40 cellular contexts compared by ENCODE assay signal in genomic region chr2:5616019-5616418, GRCh38.
"Had no signal": no experiment of that assay in that cellular context is flagged by ENCODE, and none has a peak within 500 bp of the region (broad histone marks: within the 10 kb centered on the region; RNA-seq: fewer than 3 reads in every experiment).

No MANE protein-coding gene starts in this region.

- H3K27ac ChIP-seq: adrenal gland, ascending aorta, body of pancreas, brain microvascular endothelial cell, breast epithelium, cardiac muscle cell had no signal

- H3K27me3 ChIP-seq: adrenal gland, ascending aorta, body of pancreas, brain microvascular endothelial cell, cardiac muscle cell had no signal

- H3K27me3 Mint-ChIP-seq: activated naive CD4-positive, alpha-beta T cell treated with anti-CD3 and anti-CD28 coated beads, Interleukin-2, amount 10 ng/mL, durations not matched to agents 7 days and 5 days; activated naive CD8-positive, alpha-beta T cell treated with anti-CD3 and anti-CD28 coated beads, Interleukin-2, amount 10 ng/mL, durations not matched to agents 7 days and 5 days; activated naive CD8-positive, alpha-beta T cell treated with anti-CD3 and anti-CD28 coated beads, Interleukin-2, amount 50 U/mL, for 24 hours; activated T-cell treated with anti-CD3 and anti-CD28 coated beads, Interleukin-2, amount 50 U/mL, for 24 hours; activated T-helper 17 cell treated with anti-CD3 and anti-CD28 coated beads, Interleukin-2, amount 50 U/mL, for 72 hours; brain; central memory CD8-positive, alpha-beta T cell had no signal

- H3K9me3 ChIP-seq: adrenal gland, ascending aorta, body of pancreas, breast epithelium had no signal

- H3K36me3 ChIP-seq: adrenal gland, ascending aorta, brain microvascular endothelial cell, breast epithelium, cardiac muscle cell had no signal

- H3K36me3 Mint-ChIP-seq: activated naive CD4-positive, alpha-beta T cell treated with anti-CD3 and anti-CD28 coated beads, Interleukin-2, amount 10 ng/mL, durations not matched to agents 7 days and 5 days; activated naive CD4-positive, alpha-beta T cell treated with anti-CD3 and anti-CD28 coated beads, Interleukin-2, amount 50 U/mL, for 24 hours; activated naive CD8-positive, alpha-beta T cell; activated naive CD8-positive, alpha-beta T cell treated with anti-CD3 and anti-CD28 coated beads for 36 hours; activated naive CD8-positive, alpha-beta T cell treated with anti-CD3 and anti-CD28 coated beads, Interleukin-2, amount 10 ng/mL, durations not matched to agents 7 days and 5 days; brain had no signal

- FAIRE-seq: astrocyte, bronchial epithelial cell had no signal

- H3K4me1 Mint-ChIP-seq: activated naive CD4-positive, alpha-beta T cell treated with anti-CD3 and anti-CD28 coated beads, Interleukin-2, amount 10 ng/mL, durations not matched to agents 7 days and 5 days; activated naive CD4-positive, alpha-beta T cell treated with anti-CD3 and anti-CD28 coated beads, Interleukin-2, amount 50 U/mL, for 24 hours; activated naive CD8-positive, alpha-beta T cell treated with anti-CD3 and anti-CD28 coated beads for 36 hours; activated naive CD8-positive, alpha-beta T cell treated with anti-CD3 and anti-CD28 coated beads, Interleukin-2, amount 10 ng/mL, durations not matched to agents 7 days and 5 days; activated naive CD8-positive, alpha-beta T cell treated with anti-CD3 and anti-CD28 coated beads, Interleukin-2, amount 50 U/mL, for 24 hours; activated T-helper 17 cell treated with anti-CD3 and anti-CD28 coated beads, Interleukin-2, amount 50 U/mL, for 72 hours; central memory CD8-positive, alpha-beta T cell had no signal

- H3K4me1 ChIP-seq: adrenal gland, ascending aorta, body of pancreas, breast epithelium had no signal

- H3K4me3 ChIP-seq: adrenal gland, ascending aorta, body of pancreas, breast epithelium, cardiac muscle cell had no signal

- H3K4me3 Mint-ChIP-seq: activated naive CD4-positive, alpha-beta T cell treated with anti-CD3 and anti-CD28 coated beads for 36 hours; activated naive CD4-positive, alpha-beta T cell treated with anti-CD3 and anti-CD28 coated beads, Interleukin-2, amount 10 ng/mL, durations not matched to agents 7 days and 5 days; activated naive CD4-positive, alpha-beta T cell treated with anti-CD3 and anti-CD28 coated beads, Interleukin-2, amount 50 U/mL, for 24 hours; activated naive CD8-positive, alpha-beta T cell; activated naive CD8-positive, alpha-beta T cell treated with anti-CD3 and anti-CD28 coated beads for 36 hours; activated naive CD8-positive, alpha-beta T cell treated with anti-CD3 and anti-CD28 coated beads, Interleukin-2, amount 10 ng/mL, durations not matched to agents 7 days and 5 days; activated naive CD8-positive, alpha-beta T cell treated with anti-CD3 and anti-CD28 coated beads, Interleukin-2, amount 50 U/mL, for 24 hours; activated T-cell treated with anti-CD3 and anti-CD28 coated beads, Interleukin-2, amount 50 U/mL, for 24 hours; activated T-cell treated with anti-CD3 and anti-CD28 coated beads, Interleukin-2, amount 50 U/mL, for 4 hours; activated T-cell treated with anti-CD3 and anti-CD28 coated beads, Interleukin-2, amount 50 U/mL, for 72 hours; activated T-helper 1 cell treated with anti-CD3 and anti-CD28 coated beads, Interleukin-12 subunit alpha, Interleukin-12 subunit beta, Interleukin-2, Interleukin-4 antibody, amounts not matched to agents 30 ng/mL and 10 ng/mL and 1 ng/mL, durations not matched to agents 14 hours and 24 hours and 36 hours; activated T-helper 17 cell treated with anti-CD3 and anti-CD28 coated beads, Interleukin-2, amount 50 U/mL, for 72 hours; brain; central memory CD8-positive, alpha-beta T cell had no signal

- H3K27ac Mint-ChIP-seq: activated naive CD4-positive, alpha-beta T cell treated with anti-CD3 and anti-CD28 coated beads for 36 hours; activated naive CD4-positive, alpha-beta T cell treated with anti-CD3 and anti-CD28 coated beads, Interleukin-2, amount 10 ng/mL, durations not matched to agents 7 days and 5 days; activated naive CD4-positive, alpha-beta T cell treated with anti-CD3 and anti-CD28 coated beads, Interleukin-2, amount 50 U/mL, for 24 hours; activated naive CD4-positive, alpha-beta T cell treated with anti-CD3 and anti-CD28 coated beads, Interleukin-2, amount 50 U/mL, for 72 hours; activated naive CD8-positive, alpha-beta T cell; activated naive CD8-positive, alpha-beta T cell treated with anti-CD3 and anti-CD28 coated beads for 36 hours; activated naive CD8-positive, alpha-beta T cell treated with anti-CD3 and anti-CD28 coated beads, Interleukin-2, amount 10 ng/mL, durations not matched to agents 7 days and 5 days; activated naive CD8-positive, alpha-beta T cell treated with anti-CD3 and anti-CD28 coated beads, Interleukin-2, amount 50 U/mL, for 24 hours; activated T-cell treated with anti-CD3 and anti-CD28 coated beads, Interleukin-2, amount 50 U/mL, for 24 hours; activated T-cell treated with anti-CD3 and anti-CD28 coated beads, Interleukin-2, amount 50 U/mL, for 72 hours; activated T-helper 1 cell treated with anti-CD3 and anti-CD28 coated beads, Interleukin-12 subunit alpha, Interleukin-12 subunit beta, Interleukin-2, Interleukin-4 antibody, amounts not matched to agents 30 ng/mL and 10 ng/mL and 1 ng/mL, durations not matched to agents 14 hours and 24 hours and 36 hours; activated T-helper 17 cell treated with anti-CD3 and anti-CD28 coated beads, Interleukin-2, amount 50 U/mL, for 72 hours; activated T-helper 2 cell treated with anti-CD3 and anti-CD28 coated beads, Interferon-gamma antibody, Interleukin-2, Interleukin-4, amounts not matched to agents 10 μg/mL and 5 μg/mL and 100 μg/mL, durations not matched to agents 14 hours and 24 hours and 36 hours; brain had no signal

- ATAC-seq: activated naive CD4-positive, alpha-beta T cell treated with anti-CD3 and anti-CD28 coated beads, Interleukin-2, amount 50 U/mL, for 72 hours; activated naive CD8-positive, alpha-beta T cell treated with anti-CD3 and anti-CD28 coated beads, Interleukin-2, amount 50 U/mL, for 24 hours; activated T-cell treated with anti-CD3 and anti-CD28 coated beads, Interleukin-2, amount 50 U/mL, for 4 hours; activated T-cell treated with anti-CD3 and anti-CD28 coated beads, Interleukin-2, amount 50 U/mL, for 72 hours; activated T-helper 17 cell treated with anti-CD3 and anti-CD28 coated beads, Interleukin-2, amount 50 U/mL, for 72 hours; body of pancreas had no signal

- H3K9me3 Mint-ChIP-seq: activated naive CD8-positive, alpha-beta T cell treated with anti-CD3 and anti-CD28 coated beads, Interleukin-2, amount 10 ng/mL, durations not matched to agents 7 days and 5 days had no signal

- DNase-seq: activated effector memory CD4-positive, alpha-beta T cell treated with anti-CD3 and anti-CD28 coated beads, Interleukin-2, amount 50 U/mL, for 16 hours; activated effector memory CD4-positive, alpha-beta T cell treated with Interleukin-2 at 50 U/mL for 16 hours; activated gamma-delta T cell; activated gamma-delta T cell treated with Interleukin-2 at 50 U/mL for 16 hours; activated naive CD4-positive, alpha-beta T cell; activated naive CD4-positive, alpha-beta T cell treated with anti-CD3 and anti-CD28 coated beads for 36 hours; activated naive CD4-positive, alpha-beta T cell treated with anti-CD3 and anti-CD28 coated beads, Interleukin-2, amount 10 ng/mL, durations not matched to agents 7 days and 5 days; activated naive CD4-positive, alpha-beta T cell treated with anti-CD3 and anti-CD28 coated beads, Interleukin-2, amount 50 U/mL, for 16 hours; activated naive CD4-positive, alpha-beta T cell treated with Interleukin-2 at 50 U/mL for 16 hours; activated naive CD8-positive, alpha-beta T cell treated with anti-CD3 and anti-CD28 coated beads for 36 hours; activated naive CD8-positive, alpha-beta T cell treated with anti-CD3 and anti-CD28 coated beads, Interleukin-2, amount 10 ng/mL, durations not matched to agents 7 days and 5 days; activated naive CD8-positive, alpha-beta T cell treated with anti-CD3 and anti-CD28 coated beads, Interleukin-2, amount 50 U/mL, for 24 hours; activated T-cell treated with anti-CD3 and anti-CD28 coated beads, Interleukin-2, amount 50 U/mL, for 1 hour; activated T-cell treated with anti-CD3 and anti-CD28 coated beads, Interleukin-2, amount 50 U/mL, for 24 hours; activated T-cell treated with anti-CD3 and anti-CD28 coated beads, Interleukin-2, amount 50 U/mL, for 4 hours; activated T-cell treated with anti-CD3 and anti-CD28 coated beads, Interleukin-2, amount 50 U/mL, for 48 hours; activated T-cell treated with anti-CD3 and anti-CD28 coated beads, Interleukin-2, amount 50 U/mL, for 72 hours; adrenal gland; amniotic stem cell; amygdala; anterior cingulate cortex; aorta; body of pancreas; brain microvascular endothelial cell; caudate nucleus; central memory CD4-positive, alpha-beta T cell; cerebellar nuclear complex had no signal
